ENCODE assay signal across 28 cellular contexts in genomic region chr11:64264371-64264852, GRCh38. TPM values are rescaled to one million over a fixed set of nuclear protein-coding genes. Genes with fewer than 3 reads are reported as not detected.
A peak's percentile ranks its signal among the peaks of the same experiment; 100 is the strongest.
DNase-seq lines count a peak whose midpoint lies in the region; ATAC-seq, FAIRE-seq and TF ChIP-seq lines count a peak whose summit lies in the region.
"Had no signal": no experiment of that assay in that cellular context is flagged by ENCODE, and none has a peak within 500 bp of the region (broad histone marks: within the 10 kb centered on the region; RNA-seq: fewer than 3 reads in every experiment).

No MANE protein-coding gene starts in this region.

- FAIRE-seq in RCC 7860 (lab: Jason Lieb, UNC) = no peak
- FAIRE-seq: A549, bronchial epithelial cell, G401.6, islet of Langerhans had no signal

- H3K27me3 Mint-ChIP-seq in activated CD4-positive, alpha-beta T cell treated with anti-CD3 and anti-CD28 coated beads, Interleukin-2, amount 10 ng/mL, durations not matched to agents 7 days and 5 days = no peaks in the 10 kb centered on the region
- peaks cover 2% of the 10 kb centered on the region for H3K27me3 Mint-ChIP-seq in brain
- H3K27me3 Mint-ChIP-seq: naive B cell had no signal

- H3K9me3 ChIP-seq in NT2/D1 (ENCODE audit: insufficient read depth, low read length) (no peaks in the 10 kb centered on the region), testis (no peaks in the 10 kb centered on the region), aorta (ENCODE audit: control insufficient read depth, low read length) (no peaks in the 10 kb centered on the region)
- H3K9me3 ChIP-seq: A549, adrenal gland, stomach, tibial artery had no signal

- H3K4me1 ChIP-seq in NT2/D1 (ENCODE audit: insufficient read depth, insufficient read length) (peaks cover 27% of the 10 kb centered on the region), testis (peaks cover 30% of the 10 kb centered on the region), aorta (ENCODE audit: control insufficient read depth in 1 of 2, insufficient read depth in 2 of 2, low read length in 2 of 2) (no peaks in the 10 kb centered on the region)

- peak overlapping the region; percentile 4 for H3K9ac ChIP-seq in NT2/D1 (ENCODE audit: insufficient read length, low read depth)

- H3K27ac ChIP-seq in testis = peak overlapping the region in 1 of 2 donors; percentile 26
- H3K27ac ChIP-seq in aorta (ENCODE audit: low read depth in 1 of 2, low read length in 2 of 2) = no peak overlapping the region
- H3K27ac ChIP-seq: A549, stomach, tibial artery had no signal

- H3K4me1 Mint-ChIP-seq in activated CD4-positive, alpha-beta T cell treated with anti-CD3 and anti-CD28 coated beads, Interleukin-2, amount 10 ng/mL, durations not matched to agents 7 days and 5 days = peaks cover 23% of the 10 kb centered on the region
- H3K4me1 Mint-ChIP-seq in brain = peaks cover 17% of the 10 kb centered on the region

- 74 to 90% methylated on average over 9 to 10 of the region's 10 CpGs for WGBS in testis, 2 donors
- 81 to 86% methylated on average over 10 of the region's 10 CpGs for WGBS in aorta, 2 donors

- TF ChIP-seq CTCF in brain (conservative IDR thresholded peaks at IDR 0.05) (no peak), testis (IDR thresholded peaks at IDR 0.05) (no peak)

- H3K4me3 Mint-ChIP-seq in activated CD4-positive, alpha-beta T cell treated with anti-CD3 and anti-CD28 coated beads, Interleukin-2, amount 10 ng/mL, durations not matched to agents 7 days and 5 days = no peak overlapping the region
- H3K4me3 Mint-ChIP-seq in brain = peak overlapping the region in 1 of 5 experiments; percentile 26
- H3K4me3 Mint-ChIP-seq: naive B cell; T-helper 2 cell treated with Interferon-gamma antibody and Interleukin-4, amounts not matched to agents 5 μg/mL and 100 μg/mL, for 36 hours had no signal

- peaks cover 9% of the 10 kb centered on the region for H3K36me3 Mint-ChIP-seq in activated CD4-positive, alpha-beta T cell treated with anti-CD3 and anti-CD28 coated beads, Interleukin-2, amount 10 ng/mL, durations not matched to agents 7 days and 5 days (ENCODE audit: low read depth)
- H3K36me3 Mint-ChIP-seq in brain = peaks cover 19% of the 10 kb centered on the region

- H3K36me3 ChIP-seq in NT2/D1 (ENCODE audit: insufficient read depth, insufficient read length, low read length) (peaks cover 79% of the 10 kb centered on the region), testis (ENCODE audit: low read depth, missing control alignments) (no peaks in the 10 kb centered on the region), aorta (ENCODE audit: control insufficient read depth in 1 of 2, insufficient read depth in 2 of 2, low read length in 1 of 2) (peaks cover 0 to 5% of the 10 kb centered on the region in 2 donors)

- no peak for TF ChIP-seq POLR2A in testis (IDR thresholded peaks at IDR 0.05)

- CTCF ChIA-PET in activated CD4-positive, alpha-beta T cell treated with anti-CD3 and anti-CD28 coated beads, Interleukin-2, amount 10 ng/mL, durations not matched to agents 7 days and 5 days (lab: Charles Lee) = interaction anchor here (1.0 to 12.3 kb wide), 5 partner anchors 10 to 53 kb away, joined by 3 to 162 read pairs (median 3); partner anchors contain the start of genes PLCB3, PPP1R14B and TRMT112

- POLR2A ChIA-PET in activated CD4-positive, alpha-beta T cell treated with anti-CD3 and anti-CD28 coated beads, Interleukin-2, amount 10 ng/mL, durations not matched to agents 7 days and 5 days (lab: Charles Lee) = no interaction called here

- H3K9me3 Mint-ChIP-seq in activated CD4-positive, alpha-beta T cell treated with anti-CD3 and anti-CD28 coated beads, Interleukin-2, amount 10 ng/mL, durations not matched to agents 7 days and 5 days = no peaks in the 10 kb centered on the region
- no peaks in the 10 kb centered on the region for H3K9me3 Mint-ChIP-seq in brain
- H3K9me3 Mint-ChIP-seq: naive B cell; T-helper 2 cell treated with Interferon-gamma antibody and Interleukin-4, amounts not matched to agents 5 μg/mL and 100 μg/mL, for 36 hours had no signal

- DNase-seq in activated CD4-positive, alpha-beta T cell treated with anti-CD3 and anti-CD28 coated beads, Interleukin-2, amount 10 ng/mL, durations not matched to agents 7 days and 5 days = no peak
- DNase-seq in activated CD4-positive, alpha-beta T cell treated with anti-CD3 and anti-CD28 coated beads for 48 hours = no peak
- DNase-seq in NT2/D1 (ENCODE audit: low read depth, low spot score) (no peak), testis (peak; percentile 33), aorta (no peak), SIG-M5 treated with dmso at 0.1 percent for 504 hours (lab: John Stamatoyannopoulos, UW; ENCODE audit: unreplicated experiment) (no peak), RCC 7860 (ENCODE audit: low spot score) (no peak)
- DNase-seq: activated CD4-positive, alpha-beta T cell treated with anti-CD3 and anti-CD28 coated beads, Interleukin-2, amount 50 U/mL, for 1 hour; activated naive CD4-positive, alpha-beta T cell treated with Interleukin-2 at 50 U/mL for 16 hours; adrenal gland; AML-193; DMS153; Kasumi-1; naive B cell; NCI-H226; NCI-H82; stimulated activated CD4-positive, alpha-beta T cell treated with anti-CD3 and anti-CD28 coated beads, Interleukin-1b, Interleukin-23, amount 100 ng/mL, for 48 hours; stimulated activated CD8-positive, alpha-beta memory T cell treated with anti-CD3 and anti-CD28 coated beads, Interleukin-4, amount 100 ng/mL, for 48 hours; stomach; tibial artery had no signal

- no peak for ATAC-seq in aorta (ENCODE audit: low FRiP score)
- ATAC-seq: HCT116 had no signal

- intact Hi-C loops in testis (cut with DNase I; ENCODE audit: low total_unique reads) (no loop called here), aorta (cut with DNase I) (no loop called here)

- peak overlapping the region; percentile 50 for H3K27ac Mint-ChIP-seq in activated CD4-positive, alpha-beta T cell treated with anti-CD3 and anti-CD28 coated beads, Interleukin-2, amount 10 ng/mL, durations not matched to agents 7 days and 5 days
- peak overlapping the region in 4 of 5 experiments; percentile 48 to 89 (median 86) for H3K27ac Mint-ChIP-seq in brain
- H3K27ac Mint-ChIP-seq: T-helper 2 cell treated with Interferon-gamma antibody and Interleukin-4, amounts not matched to agents 5 μg/mL and 100 μg/mL, for 36 hours had no signal

- H3K27me3 ChIP-seq in NT2/D1 (ENCODE audit: insufficient read depth, insufficient read length) (no peaks in the 10 kb centered on the region), testis (no peaks in the 10 kb centered on the region), aorta (ENCODE audit: control insufficient read depth in 1 of 2, insufficient read depth in 2 of 2, low read length in 1 of 2) (no peaks in the 10 kb centered on the region)
- H3K27me3 ChIP-seq: adrenal gland, stomach, tibial artery had no signal

- H3K4me3 ChIP-seq in NT2/D1 (ENCODE audit: insufficient read length, low read depth) = no peak overlapping the region
- H3K4me3 ChIP-seq in testis = no peak overlapping the region
- no peak overlapping the region for H3K4me3 ChIP-seq in aorta (ENCODE audit: low read length in 2 of 2)
- H3K4me3 ChIP-seq: A549, adrenal gland, skin epidermis, stomach, tibial artery had no signal

RNA-seq across cellular contexts. Expression of gene PLCB3, which starts 13.1 kb away (rescaled TPM):
- total RNA-seq in activated CD4-positive, alpha-beta T cell treated with anti-CD3 and anti-CD28 coated beads, Interleukin-2, amount 10 ng/mL, durations not matched to agents 7 days and 5 days = 10 to 100 TPM; 11.6 to 12.4 TPM
- polyA plus RNA-seq in brain (ENCODE audit: insufficient read depth, low read depth, low replicate concordance) (8.6 TPM), testis (ENCODE audit: insufficient read depth, low read depth, low replicate concordance) (14.2 TPM), aorta (10 to 100 TPM; 16.9 to 27.2 TPM)
- total RNA-seq in testis (10 to 100 TPM; 29.6 to 45.4 TPM), aorta (10 to 100 TPM; 29.4 to 32.3 TPM)

RNA-seq across cellular contexts. Expression of gene PPP1R14B, which starts 17.7 kb away (rescaled TPM):
- total RNA-seq in activated CD4-positive, alpha-beta T cell treated with anti-CD3 and anti-CD28 coated beads, Interleukin-2, amount 10 ng/mL, durations not matched to agents 7 days and 5 days = 10 to 100 TPM; 81.1 to 86.0 TPM
- polyA plus RNA-seq in brain (ENCODE audit: insufficient read depth, low read depth, low replicate concordance) (334 TPM), testis (ENCODE audit: insufficient read depth, low read depth, low replicate concordance) (72.0 TPM), aorta (100 to 1,000 TPM; 129 to 145 TPM)
- total RNA-seq in testis (10 to 100 TPM; 53.4 to 67.3 TPM), aorta (100 to 1,000 TPM; 110 to 146 TPM)

RNA-seq across cellular contexts. Expression of gene BAD, which starts 20.1 kb away (rescaled TPM):
- total RNA-seq in activated CD4-positive, alpha-beta T cell treated with anti-CD3 and anti-CD28 coated beads, Interleukin-2, amount 10 ng/mL, durations not matched to agents 7 days and 5 days = 10 to 100 TPM; 32.0 to 34.2 TPM
- polyA plus RNA-seq in brain (ENCODE audit: insufficient read depth, low read depth, low replicate concordance) (196 TPM), testis (ENCODE audit: insufficient read depth, low read depth, low replicate concordance) (85.2 TPM), aorta (100 to 1,000 TPM in 1 of 2 donors, 10 to 100 TPM in 1; 81.8 to 119 TPM)
- total RNA-seq in testis (100 to 1,000 TPM in 1 of 2 donors, 10 to 100 TPM in 1; 88.7 to 110 TPM), aorta (10 to 100 TPM; 47.2 to 53.3 TPM)

RNA-seq across cellular contexts. Expression of gene GPR137, which starts 21.2 kb away (rescaled TPM):
- total RNA-seq in activated CD4-positive, alpha-beta T cell treated with anti-CD3 and anti-CD28 coated beads, Interleukin-2, amount 10 ng/mL, durations not matched to agents 7 days and 5 days = 10 to 100 TPM; 24.6 to 32.2 TPM
- polyA plus RNA-seq in brain (ENCODE audit: insufficient read depth, low read depth, low replicate concordance) = 99.1 TPM
- total RNA-seq in testis = 100 to 1,000 TPM; 204 to 230 TPM
- 390 TPM for polyA plus RNA-seq in testis (ENCODE audit: insufficient read depth, low read depth, low replicate concordance)
- total RNA-seq in aorta = 10 to 100 TPM; 22.5 to 31.8 TPM
- polyA plus RNA-seq in aorta = 10 to 100 TPM; 19.7 to 40.3 TPM

RNA-seq across cellular contexts. Expression of gene FKBP2, which starts 23.5 kb away (rescaled TPM):
- 10 to 100 TPM; 21.9 to 24.8 TPM for total RNA-seq in activated CD4-positive, alpha-beta T cell treated with anti-CD3 and anti-CD28 coated beads, Interleukin-2, amount 10 ng/mL, durations not matched to agents 7 days and 5 days
- 247 TPM for polyA plus RNA-seq in brain (ENCODE audit: insufficient read depth, low read depth, low replicate concordance)
- total RNA-seq in testis = 100 to 1,000 TPM; 151 to 159 TPM
- polyA plus RNA-seq in testis (ENCODE audit: insufficient read depth, low read depth, low replicate concordance) = 159 TPM
- 10 to 100 TPM; 50.2 to 52.6 TPM for total RNA-seq in aorta
- 100 to 1,000 TPM; 122 to 298 TPM for polyA plus RNA-seq in aorta
